In genomic region chr16:77190478-77191258, GRCh38 we compare ENCODE assay signal across 8 cellular contexts. TPM values are rescaled to one million over a fixed set of nuclear protein-coding genes. Genes with fewer than 3 reads are reported as not detected.
A peak's percentile ranks its signal among the peaks of the same experiment; 100 is the strongest.
DNase-seq lines count a peak whose midpoint lies in the region; ATAC-seq lines count a peak whose summit lies in the region.

Gene MON1B, plus strand, starts transcription at chr16:77191190. Its CDS starts 296 bp downstream, at chr16:77191486.

- no peaks in the 10 kb centered on the region for H3K9me3 Mint-ChIP-seq in activated CD8-positive, alpha-beta memory T cell treated with anti-CD3 and anti-CD28 coated beads, Interleukin-2, amount 10 ng/mL, durations not matched to agents 7 days and 5 days (ENCODE audit: low read depth)

- ATAC-seq in GM21381 (IDR thresholded peaks at IDR 0.05; ENCODE audit: unreplicated experiment): peak; percentile 95
- peak; percentile 97 for ATAC-seq in activated CD8-positive, alpha-beta memory T cell treated with anti-CD3 and anti-CD28 coated beads, Interleukin-2, amount 10 ng/mL, durations not matched to agents 7 days and 5 days

- H3K36me3 Mint-ChIP-seq in activated CD8-positive, alpha-beta memory T cell treated with anti-CD3 and anti-CD28 coated beads, Interleukin-2, amount 10 ng/mL, durations not matched to agents 7 days and 5 days: peaks cover 36% of the 10 kb centered on the region

- peak within 1 kb of the TSS; percentile 57 to 96 for H3K18ac ChIP-seq in mesenchymal stem cell (ENCODE audit: low read depth in 1 of 2, low read length in 2 of 2)

- H3K4me3 ChIP-seq in NT2/D1 (ENCODE audit: insufficient read length, low read depth): peak within 1 kb of the TSS; percentile 93
- H3K4me3 ChIP-seq in endocrine pancreas (ENCODE audit: control insufficient read depth, insufficient read depth, low read length): peak within 1 kb of the TSS; percentile 81
- H3K4me3 ChIP-seq in mesenchymal stem cell (ENCODE audit: insufficient read depth in 1 of 2, low read depth in 1 of 2, low read length in 2 of 2): peak within 1 kb of the TSS; percentile 83 to 99

- peak within 1 kb of the TSS; percentile 98 for H4K8ac ChIP-seq in mesenchymal stem cell (ENCODE audit: low read length)

- peak within 1 kb of the TSS; percentile 97 for H3K27ac ChIP-seq in mesenchymal stem cell (ENCODE audit: low read length, poor library complexity, severe bottlenecking)

- H2BK12ac ChIP-seq in mesenchymal stem cell (ENCODE audit: low read length in 2 of 2): peak within 1 kb of the TSS; percentile 0 to 84

- H3K36me3 ChIP-seq in NT2/D1 (ENCODE audit: insufficient read depth, insufficient read length, low read length): peaks cover 31% of the 10 kb centered on the region
- H3K36me3 ChIP-seq in endocrine pancreas (ENCODE audit: control insufficient read depth, insufficient read depth, low read length): no peaks in the 10 kb centered on the region
- peaks cover 26 to 27% of the 10 kb centered on the region in 2 experiments for H3K36me3 ChIP-seq in mesenchymal stem cell (ENCODE audit: control insufficient read depth in 1 of 2, insufficient read depth in 2 of 2, low read depth in 1 of 2, low read length in 2 of 2)

- peaks cover 32% of the 10 kb centered on the region for H3K79me1 ChIP-seq in mesenchymal stem cell (replicated peaks; ENCODE audit: low read length, poor library complexity, severe bottlenecking)

- H3K4me1 Mint-ChIP-seq in activated CD8-positive, alpha-beta memory T cell treated with anti-CD3 and anti-CD28 coated beads, Interleukin-2, amount 10 ng/mL, durations not matched to agents 7 days and 5 days: peaks cover 36% of the 10 kb centered on the region

- H3K4ac ChIP-seq in mesenchymal stem cell (ENCODE audit: low read depth in 1 of 2, low read length in 2 of 2): peak within 1 kb of the TSS; percentile 67 to 90

- no peak within 1 kb of the TSS for H2AK5ac ChIP-seq in mesenchymal stem cell (ENCODE audit: low read length, severe bottlenecking)

- peak within 1 kb of the TSS; percentile 87 for H4K91ac ChIP-seq in mesenchymal stem cell (ENCODE audit: low read length)

- H3K27ac Mint-ChIP-seq in activated CD8-positive, alpha-beta memory T cell treated with anti-CD3 and anti-CD28 coated beads, Interleukin-2, amount 10 ng/mL, durations not matched to agents 7 days and 5 days: peak within 1 kb of the TSS; percentile 100

- under 1% methylated on average over 63 of the region's 63 CpGs for WGBS in mesenchymal stem cell

- no peak within 1 kb of the TSS for H2BK5ac ChIP-seq in mesenchymal stem cell (ENCODE audit: low read depth, low read length, poor library complexity, severe bottlenecking)

- H3K4me2 ChIP-seq in mesenchymal stem cell (ENCODE audit: low read length, poor library complexity, severe bottlenecking): peak within 1 kb of the TSS; percentile 99

- no peaks in the 10 kb centered on the region for H3K9me3 ChIP-seq in NT2/D1 (ENCODE audit: insufficient read depth, low read length)
- no peaks in the 10 kb centered on the region for H3K9me3 ChIP-seq in endocrine pancreas (ENCODE audit: control insufficient read depth, low read length)
- no peaks in the 10 kb centered on the region for H3K9me3 ChIP-seq in mesenchymal stem cell (ENCODE audit: control insufficient read depth, low read length)

- peak within 1 kb of the TSS; percentile 97 for H2AFZ ChIP-seq in mesenchymal stem cell (ENCODE audit: low read depth, low read length)

- H2BK15ac ChIP-seq in mesenchymal stem cell (ENCODE audit: low read depth, poor library complexity, severe bottlenecking): peak within 1 kb of the TSS; percentile 80

- no peak within 1 kb of the TSS for H2BK120ac ChIP-seq in mesenchymal stem cell (ENCODE audit: low read depth, low read length)

- DNase-seq in COR-L47 (lab: John Stamatoyannopoulos, UW): peak; percentile 98
- DNase-seq in HUDEP-2 (lab: John Stamatoyannopoulos, UW; ENCODE audit: unreplicated experiment in 76 of 76): peak; percentile 54 to 97 (median 91)
- peak; percentile 98 for DNase-seq in NT2/D1 (ENCODE audit: low read depth, low spot score)
- DNase-seq in activated CD8-positive, alpha-beta memory T cell treated with anti-CD3 and anti-CD28 coated beads, Interleukin-2, amount 10 ng/mL, durations not matched to agents 7 days and 5 days: peak; percentile 97
- DNase-seq in mesenchymal stem cell: peak; percentile 99
- peak; percentile 87 for DNase-seq in stimulated activated CD8-positive, alpha-beta memory T cell treated with anti-CD3 and anti-CD28 coated beads, Interleukin-12 subunit alpha, Interleukin-12 subunit beta, amount 100 ng/mL, for 4 hours (ENCODE audit: low read depth)

- H3K9ac ChIP-seq in NT2/D1 (ENCODE audit: insufficient read length, low read depth) (peak within 1 kb of the TSS; percentile 88), endocrine pancreas (ENCODE audit: control insufficient read depth, insufficient read depth, low read length) (peak within 1 kb of the TSS; percentile 71), mesenchymal stem cell (ENCODE audit: low read length) (peak within 1 kb of the TSS; percentile 98)

- CTCF ChIA-PET in activated CD8-positive, alpha-beta memory T cell treated with anti-CD3 and anti-CD28 coated beads, Interleukin-2, amount 10 ng/mL, durations not matched to agents 7 days and 5 days (lab: Charles Lee): interaction anchor here (1.0 to 1.1 kb wide), 2 partner anchors 19 to 23 kb away, joined by 3 to 4 read pairs; no protein-coding TSS in a partner anchor

- H3K23ac ChIP-seq in mesenchymal stem cell (ENCODE audit: low read length in 2 of 2): peak within 1 kb of the TSS in 1 of 2 experiments; percentile 90

- no peaks in the 10 kb centered on the region for H3K27me3 Mint-ChIP-seq in activated CD8-positive, alpha-beta memory T cell treated with anti-CD3 and anti-CD28 coated beads, Interleukin-2, amount 10 ng/mL, durations not matched to agents 7 days and 5 days

- peak within 1 kb of the TSS; percentile 91 for H3K4me3 Mint-ChIP-seq in activated CD8-positive, alpha-beta memory T cell treated with anti-CD3 and anti-CD28 coated beads, Interleukin-2, amount 10 ng/mL, durations not matched to agents 7 days and 5 days

- peak within 1 kb of the TSS in 1 of 2 experiments; percentile 95 for H3K14ac ChIP-seq in mesenchymal stem cell (ENCODE audit: low read length in 2 of 2)

- H3K27me3 ChIP-seq in NT2/D1 (ENCODE audit: insufficient read depth, insufficient read length) (no peaks in the 10 kb centered on the region), endocrine pancreas (ENCODE audit: control insufficient read depth, insufficient read depth, low read length) (no peaks in the 10 kb centered on the region), mesenchymal stem cell (ENCODE audit: control insufficient read depth in 1 of 2, insufficient read depth in 1 of 2, low read length in 2 of 2) (no peaks in the 10 kb centered on the region)

- H3K4me1 ChIP-seq in NT2/D1 (ENCODE audit: insufficient read depth, insufficient read length): peaks cover 2% of the 10 kb centered on the region
- H3K4me1 ChIP-seq in endocrine pancreas (ENCODE audit: control insufficient read depth, insufficient read depth, low read length): peaks cover 9% of the 10 kb centered on the region
- H3K4me1 ChIP-seq in mesenchymal stem cell (ENCODE audit: control insufficient read depth, insufficient read depth, low read depth, low read length): peaks cover 5% of the 10 kb centered on the region

RNA-seq across cellular contexts. Expression of gene MON1B, which starts in this region (rescaled TPM):
- total RNA-seq in activated CD8-positive, alpha-beta memory T cell treated with anti-CD3 and anti-CD28 coated beads, Interleukin-2, amount 10 ng/mL, durations not matched to agents 7 days and 5 days: 10 to 100 TPM; 79.2 to 89.4 TPM
- 18.6 TPM for polyA plus RNA-seq in mesenchymal stem cell (2013, experiment 1 of 2)
- 17.0 TPM for polyA plus RNA-seq in mesenchymal stem cell (2013, experiment 2 of 2)

Comparison
In these comparisons a context has a peak if more than half of its experiments do, and no peak if none do; other contexts are left out.
1. Peak in every context shown above with its lines: DNase-seq, ATAC-seq, H3K4me3 ChIP-seq and H3K27ac ChIP-seq.